ENCODE assay signal across 1 cellular context in the genomic region with DNA sequence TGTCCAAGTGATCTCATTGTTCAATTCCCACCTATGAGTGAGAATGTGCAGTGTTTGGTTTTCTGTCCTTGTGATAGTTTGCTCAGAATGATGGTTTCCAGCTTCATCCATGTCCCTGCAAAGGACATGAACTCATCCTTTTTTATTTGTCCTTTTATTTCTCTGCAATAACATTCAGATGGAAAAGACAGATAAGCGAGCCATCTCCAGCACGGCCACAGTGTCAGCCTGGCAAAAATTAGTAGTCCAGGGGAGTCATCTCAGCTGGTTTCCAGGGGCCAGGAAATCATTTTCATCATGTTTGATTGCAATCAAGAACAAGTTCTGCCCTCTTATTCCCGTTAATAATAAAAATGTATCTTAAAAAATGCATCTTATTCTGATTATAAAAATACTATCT.
TF ChIP-seq lines count a peak whose summit lies in the region.

No MANE protein-coding gene starts in this region.

TF ChIP-seq in SK-N-SH, 30 proteins besides CTCF, POLR2A, EP300 and RAD21:
- peak; percentile 54 for TF ChIP-seq GATA2 (CRISPR knock-in tag; IDR thresholded peaks at IDR 0.05)
